Comparison of ENCODE assay signal across 29 cellular contexts in the genomic region with DNA sequence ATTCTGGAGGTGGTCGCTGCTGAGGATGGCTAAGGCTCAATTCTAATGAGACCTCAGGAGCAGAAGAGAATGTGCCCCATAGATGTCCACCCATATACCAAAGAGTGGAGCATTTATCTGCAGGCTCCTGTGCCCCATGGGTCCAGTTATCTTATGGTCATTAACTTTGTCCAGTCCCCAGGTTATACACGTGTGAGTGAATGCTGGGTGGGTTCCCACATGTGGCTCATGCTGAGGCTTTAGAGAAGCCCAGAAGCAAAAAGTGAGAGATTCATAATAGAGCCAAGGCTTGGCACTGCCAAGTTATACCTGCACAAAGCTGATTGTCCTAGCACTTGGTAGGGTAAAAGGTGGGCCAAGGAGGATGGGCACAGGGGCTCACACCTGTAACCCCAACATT.
"Had no signal": no experiment of that assay in that cellular context is flagged by ENCODE, and none has a peak within 500 bp of the region (broad histone marks: within the 10 kb centered on the region; RNA-seq: fewer than 3 reads in every experiment).

No MANE protein-coding gene starts in this region.

- H3K27ac ChIP-seq: stomach, suprapubic skin, testis, thoracic aorta, thyroid gland, tibial artery, tibial nerve, transverse colon, upper lobe of left lung, upper lobe of right lung, uterus, vagina had no signal

- H3K9me3 Mint-ChIP-seq: stimulated activated effector memory CD8-positive, alpha-beta T cell treated with anti-CD3 and anti-CD28 coated beads, Interleukin-12 subunit alpha, Interleukin-12 subunit beta, amount 100 ng/mL, for 72 hours; stimulated activated memory B cell treated with anti-CD40 and anti-IgM and Interleukin-4, amounts not matched to agents 10 μg/mL and 1 μg/mL and 100 μg/mL, for 72 hours; stimulated activated naive B cell treated with anti-CD40 and anti-IgM and Interleukin-4, amounts not matched to agents 10 μg/mL and 1 μg/mL and 100 μg/mL, for 72 hours; stimulated activated naive CD8-positive, alpha-beta T cell treated with anti-CD3 and anti-CD28 coated beads, Interleukin-15, amount 100 ng/mL, for 72 hours; stimulated activated naive CD8-positive, alpha-beta T cell treated with anti-CD3 and anti-CD28 coated beads, Interleukin-15, Interleukin-2, amounts not matched to agents 100 ng/mL and 50 ng/mL, for 24 hours; type B pancreatic cell had no signal

- H3K36me3 ChIP-seq: stomach, suprapubic skin, thoracic aorta, thyroid gland, tibial artery, tibial nerve, transverse colon, upper lobe of left lung, upper lobe of right lung, uterus, vagina had no signal

- H3K36me3 Mint-ChIP-seq: stimulated activated effector memory CD8-positive, alpha-beta T cell treated with anti-CD3 and anti-CD28 coated beads, Interleukin-12 subunit alpha, Interleukin-12 subunit beta, amount 100 ng/mL, for 72 hours; type B pancreatic cell had no signal

- H3K27me3 ChIP-seq: stomach, suprapubic skin, testis, thyroid gland, tibial artery, tibial nerve, transverse colon, upper lobe of left lung, upper lobe of right lung, uterus, vagina had no signal

- H3K4me3 Mint-ChIP-seq: stimulated activated effector memory CD8-positive, alpha-beta T cell treated with anti-CD3 and anti-CD28 coated beads, Interleukin-12 subunit alpha, Interleukin-12 subunit beta, amount 100 ng/mL, for 72 hours; stimulated activated memory B cell treated with anti-CD40 and anti-IgM and Interleukin-4, amounts not matched to agents 10 μg/mL and 1 μg/mL and 100 μg/mL, for 72 hours; stimulated activated naive B cell treated with anti-CD40 and anti-IgM and Interleukin-4, amounts not matched to agents 10 μg/mL and 1 μg/mL and 100 μg/mL, for 72 hours; stimulated activated naive CD8-positive, alpha-beta T cell treated with anti-CD3 and anti-CD28 coated beads, Interleukin-15, amount 100 ng/mL, for 72 hours; stimulated activated naive CD8-positive, alpha-beta T cell treated with anti-CD3 and anti-CD28 coated beads, Interleukin-15, Interleukin-2, amounts not matched to agents 100 ng/mL and 50 ng/mL, for 24 hours; type B pancreatic cell had no signal

- DNase-seq: stimulated activated CD4-positive, alpha-beta T cell treated with anti-CD3 and anti-CD28 coated beads, Interleukin-2, amount 100 ng/mL, for 48 hours; stimulated activated CD4-positive, alpha-beta T cell treated with anti-CD3 and anti-CD28 coated beads, Interleukin-4, amount 100 ng/mL, for 1 hour; stimulated activated CD4-positive, alpha-beta T cell treated with anti-CD3 and anti-CD28 coated beads, Interleukin-4, amount 100 ng/mL, for 24 hours; stimulated activated CD4-positive, alpha-beta T cell treated with anti-CD3 and anti-CD28 coated beads, Interleukin-4, amount 100 ng/mL, for 4 hours; stimulated activated CD8-positive, alpha-beta memory T cell treated with anti-CD3 and anti-CD28 coated beads, Interleukin-4, amount 100 ng/mL, for 48 hours; stimulated activated naive B cell treated with anti-CD40 and anti-IgM and Interleukin-4, amounts not matched to agents 10 μg/mL and 1 μg/mL and 100 μg/mL, for 72 hours; stimulated activated naive CD4-positive, alpha-beta T cell; stimulated activated naive CD4-positive, alpha-beta T cell treated with Interleukin-2 at 50 U/mL for 16 hours; stimulated activated naive CD8-positive, alpha-beta T cell treated with anti-CD3 and anti-CD28 coated beads, Interleukin-15, amount 100 ng/mL, for 72 hours; stimulated activated naive CD8-positive, alpha-beta T cell treated with anti-CD3 and anti-CD28 coated beads, Interleukin-15, Interleukin-2, amounts not matched to agents 100 U/mL and 50 U/mL, for 24 hours; stomach; substantia nigra; testis; thyroid gland; tibial artery; transverse colon; trophoblast cell; upper lobe of left lung; upper lobe of right lung; uterus had no signal

- H3K27ac Mint-ChIP-seq: stimulated activated effector memory CD8-positive, alpha-beta T cell treated with anti-CD3 and anti-CD28 coated beads, Interleukin-12 subunit alpha, Interleukin-12 subunit beta, amount 100 ng/mL, for 72 hours; stimulated activated memory B cell treated with anti-CD40 and anti-IgM and Interleukin-4, amounts not matched to agents 10 μg/mL and 1 μg/mL and 100 μg/mL, for 72 hours; stimulated activated naive B cell treated with anti-CD40 and anti-IgM and Interleukin-4, amounts not matched to agents 10 μg/mL and 1 μg/mL and 100 μg/mL, for 72 hours; stimulated activated naive CD8-positive, alpha-beta T cell treated with anti-CD3 and anti-CD28 coated beads, Interleukin-15, Interleukin-2, amounts not matched to agents 100 ng/mL and 50 ng/mL, for 24 hours; type B pancreatic cell had no signal

- H3K9me3 ChIP-seq: stomach, suprapubic skin, testis, thoracic aorta, thyroid gland, tibial artery, tibial nerve, transverse colon, upper lobe of left lung, upper lobe of right lung, uterus, vagina had no signal

- H3K4me1 ChIP-seq: stomach, suprapubic skin, testis, thyroid gland, tibial nerve, transverse colon, upper lobe of left lung, upper lobe of right lung, uterus, vagina had no signal

- FAIRE-seq: urothelium cell line had no signal

- H3K4me3 ChIP-seq: stomach, suprapubic skin, testis, thoracic aorta, thyroid gland, tibial artery, tibial nerve, transverse colon, upper lobe of left lung, upper lobe of right lung, uterus, vagina had no signal

- H3K27me3 Mint-ChIP-seq: stimulated activated memory B cell treated with anti-CD40 and anti-IgM and Interleukin-4, amounts not matched to agents 10 μg/mL and 1 μg/mL and 100 μg/mL, for 72 hours; stimulated activated naive B cell treated with anti-CD40 and anti-IgM and Interleukin-4, amounts not matched to agents 10 μg/mL and 1 μg/mL and 100 μg/mL, for 72 hours; stimulated activated naive CD8-positive, alpha-beta T cell treated with anti-CD3 and anti-CD28 coated beads, Interleukin-15, amount 100 ng/mL, for 72 hours; stimulated activated naive CD8-positive, alpha-beta T cell treated with anti-CD3 and anti-CD28 coated beads, Interleukin-15, Interleukin-2, amounts not matched to agents 100 ng/mL and 50 ng/mL, for 24 hours had no signal

- H3K4me1 Mint-ChIP-seq: stimulated activated effector memory CD8-positive, alpha-beta T cell treated with anti-CD3 and anti-CD28 coated beads, Interleukin-12 subunit alpha, Interleukin-12 subunit beta, amount 100 ng/mL, for 72 hours; stimulated activated memory B cell treated with anti-CD40 and anti-IgM and Interleukin-4, amounts not matched to agents 10 μg/mL and 1 μg/mL and 100 μg/mL, for 72 hours; stimulated activated naive B cell treated with anti-CD40 and anti-IgM and Interleukin-4, amounts not matched to agents 10 μg/mL and 1 μg/mL and 100 μg/mL, for 72 hours; stimulated activated naive CD8-positive, alpha-beta T cell treated with anti-CD3 and anti-CD28 coated beads, Interleukin-15, amount 100 ng/mL, for 72 hours had no signal

- ATAC-seq: stimulated activated effector memory CD8-positive, alpha-beta T cell treated with anti-CD3 and anti-CD28 coated beads, Interleukin-12 subunit alpha, Interleukin-12 subunit beta, amount 100 ng/mL, for 72 hours; stimulated activated memory B cell treated with anti-CD40 and anti-IgM and Interleukin-4, amounts not matched to agents 10 μg/mL and 1 μg/mL and 100 μg/mL, for 72 hours; stimulated activated naive B cell treated with anti-CD40 and anti-IgM and Interleukin-4, amounts not matched to agents 10 μg/mL and 1 μg/mL and 100 μg/mL, for 72 hours; stimulated activated naive CD8-positive, alpha-beta T cell treated with anti-CD3 and anti-CD28 coated beads, Interleukin-15, amount 100 ng/mL, for 72 hours; stimulated activated naive CD8-positive, alpha-beta T cell treated with anti-CD3 and anti-CD28 coated beads, Interleukin-15, Interleukin-2, amounts not matched to agents 100 U/mL and 50 U/mL, for 24 hours; upper lobe of right lung had no signal
